ENCODE assay signal across 18 cellular contexts in genomic region chr3:71703796-71704195, GRCh38. TPM values are rescaled to one million over a fixed set of nuclear protein-coding genes. Genes with fewer than 3 reads are reported as not detected.
DNase-seq lines count a peak whose midpoint lies in the region; ATAC-seq, FAIRE-seq and TF ChIP-seq lines count a peak whose summit lies in the region.
"Had no signal": no experiment of that assay in that cellular context is flagged by ENCODE, and none has a peak within 500 bp of the region (broad histone marks: within the 10 kb centered on the region; RNA-seq: fewer than 3 reads in every experiment).

No MANE protein-coding gene starts in this region.

- H3K4me1 ChIP-seq in right lobe of liver, result no peaks in the 10 kb centered on the region
- H3K4me1 ChIP-seq: neural progenitor cell, SJSA1, testis had no signal

- H3K9me3 Mint-ChIP-seq in T-helper 1 cell treated with Interleukin-12 subunit alpha and Interleukin-12 subunit beta and Interleukin-4 antibody, amounts not matched to agents 30 μg/mL and 1 μg/mL, for 36 hours, result no peaks in the 10 kb centered on the region
- no peaks in the 10 kb centered on the region for H3K9me3 Mint-ChIP-seq in activated T-helper 1 cell treated with anti-CD3 and anti-CD28 coated beads, Interleukin-12 subunit alpha, Interleukin-12 subunit beta, Interleukin-2, Interleukin-4 antibody, amounts not matched to agents 30 ng/mL and 10 ng/mL and 1 ng/mL, durations not matched to agents 14 hours and 24 hours and 36 hours
- H3K9me3 Mint-ChIP-seq in natural killer cell treated with Interleukin-12 subunit alpha and Interleukin-12 subunit beta and Interleukin-15 and Interleukin-18, amount 100 ng/mL, for 72 hours, result no peaks in the 10 kb centered on the region
- H3K9me3 Mint-ChIP-seq in endothelial cell (ENCODE audit: unreplicated experiment), result no peaks in the 10 kb centered on the region
- H3K9me3 Mint-ChIP-seq: neural progenitor cell had no signal

- DNase-seq in T-helper 1 cell (no peak), NCI-H1436 treated with DMSO at 0.1 percent for 48 hours (lab: John Stamatoyannopoulos, UW) (peak; percentile 52), right lobe of liver (no peak), D721Med (ENCODE audit: insufficient read length, low spot score) (no peak), endothelial cell (ENCODE audit: low spot score) (no peak)
- DNase-seq in activated T-helper 1 cell treated with anti-CD3 and anti-CD28 coated beads, Interleukin-12 subunit alpha, Interleukin-12 subunit beta, Interleukin-2, Interleukin-4 antibody, amounts not matched to agents 30 ng/mL and 10 ng/mL and 1 ng/mL, durations not matched to agents 14 hours and 24 hours and 36 hours (ENCODE audit: low spot score), result no peak
- no peak for DNase-seq in natural killer cell treated with Interleukin-12 subunit alpha and Interleukin-12 subunit beta and Interleukin-15 and Interleukin-18, amount 100 ng/mL, for 72 hours (ENCODE audit: low spot score)
- DNase-seq: activated effector memory CD4-positive, alpha-beta T cell treated with Interleukin-2 at 50 U/mL for 16 hours; erythroblast; heart left ventricle; NK-92 treated with Interleukin-12 subunit alpha and Interleukin-12 subunit beta, amount 100 ng/mL, for 24 hours; testis had no signal

- no peak for FAIRE-seq in D721Med (lab: Jason Lieb, UNC)
- FAIRE-seq: A204.1, HTR-8/SVneo had no signal

- TF ChIP-seq CTCF in right lobe of liver (IDR thresholded peaks at IDR 0.05) (no peak), D721Med (IDR thresholded peaks at IDR 0.05; ENCODE audit: insufficient read depth, missing control alignments) (no peak), endothelial cell (IDR thresholded peaks at IDR 0.05; ENCODE audit: unreplicated experiment) (no peak)

- no peak overlapping the region for H3K4me3 ChIP-seq in right lobe of liver
- H3K4me3 ChIP-seq: heart left ventricle, neural progenitor cell, SJSA1, skin epidermis, testis had no signal

- TF ChIP-seq POLR2A in right lobe of liver (IDR thresholded peaks at IDR 0.05), result no peak

- H3K27me3 ChIP-seq in right lobe of liver, result no peaks in the 10 kb centered on the region
- H3K27me3 ChIP-seq: heart left ventricle, neural progenitor cell, SJSA1, testis had no signal

- H3K27ac ChIP-seq in right lobe of liver, result no peak overlapping the region
- H3K27ac ChIP-seq: neural progenitor cell, SJSA1, testis had no signal

- ATAC-seq in natural killer cell treated with Interleukin-12 subunit alpha and Interleukin-12 subunit beta and Interleukin-15 and Interleukin-18, amount 100 ng/mL, for 72 hours, result no peak
- no peak for ATAC-seq in right lobe of liver

- H3K4me1 Mint-ChIP-seq in T-helper 1 cell treated with Interleukin-12 subunit alpha and Interleukin-12 subunit beta and Interleukin-4 antibody, amounts not matched to agents 30 μg/mL and 1 μg/mL, for 36 hours (ENCODE audit: low read depth), result peaks cover 53% of the 10 kb centered on the region
- H3K4me1 Mint-ChIP-seq in activated T-helper 1 cell treated with anti-CD3 and anti-CD28 coated beads, Interleukin-12 subunit alpha, Interleukin-12 subunit beta, Interleukin-2, Interleukin-4 antibody, amounts not matched to agents 30 ng/mL and 10 ng/mL and 1 ng/mL, durations not matched to agents 14 hours and 24 hours and 36 hours (ENCODE audit: low read depth), result peaks cover 73% of the 10 kb centered on the region
- H3K4me1 Mint-ChIP-seq in natural killer cell treated with Interleukin-12 subunit alpha and Interleukin-12 subunit beta and Interleukin-15 and Interleukin-18, amount 100 ng/mL, for 72 hours (ENCODE audit: low read depth in 2 of 2), result peaks cover 62 to 64% of the 10 kb centered on the region in 2 donors
- peaks cover 2% of the 10 kb centered on the region for H3K4me1 Mint-ChIP-seq in endothelial cell (ENCODE audit: unreplicated experiment)

- WGBS in right lobe of liver (ENCODE audit: insufficient coverage, low coverage, low lambda C conversion rate, missing lambda C conversion rate), result 37% methylated on average over 2 of the region's 2 CpGs

- no peaks in the 10 kb centered on the region for H3K36me3 ChIP-seq in right lobe of liver
- H3K36me3 ChIP-seq: neural progenitor cell, SJSA1 had no signal

- H3K9me3 ChIP-seq in right lobe of liver, result no peaks in the 10 kb centered on the region
- H3K9me3 ChIP-seq: heart left ventricle, SJSA1, testis had no signal

- no peaks in the 10 kb centered on the region for H3K27me3 Mint-ChIP-seq in T-helper 1 cell treated with Interleukin-12 subunit alpha and Interleukin-12 subunit beta and Interleukin-4 antibody, amounts not matched to agents 30 μg/mL and 1 μg/mL, for 36 hours (ENCODE audit: low read depth)
- no peaks in the 10 kb centered on the region for H3K27me3 Mint-ChIP-seq in activated T-helper 1 cell treated with anti-CD3 and anti-CD28 coated beads, Interleukin-12 subunit alpha, Interleukin-12 subunit beta, Interleukin-2, Interleukin-4 antibody, amounts not matched to agents 30 ng/mL and 10 ng/mL and 1 ng/mL, durations not matched to agents 14 hours and 24 hours and 36 hours (ENCODE audit: insufficient read depth)
- no peaks in the 10 kb centered on the region for H3K27me3 Mint-ChIP-seq in natural killer cell treated with Interleukin-12 subunit alpha and Interleukin-12 subunit beta and Interleukin-15 and Interleukin-18, amount 100 ng/mL, for 72 hours
- no peaks in the 10 kb centered on the region for H3K27me3 Mint-ChIP-seq in endothelial cell (ENCODE audit: unreplicated experiment)

- H3K4me3 Mint-ChIP-seq in T-helper 1 cell treated with Interleukin-12 subunit alpha and Interleukin-12 subunit beta and Interleukin-4 antibody, amounts not matched to agents 30 μg/mL and 1 μg/mL, for 36 hours, result no peak overlapping the region
- peak overlapping the region; percentile 12 for H3K4me3 Mint-ChIP-seq in activated T-helper 1 cell treated with anti-CD3 and anti-CD28 coated beads, Interleukin-12 subunit alpha, Interleukin-12 subunit beta, Interleukin-2, Interleukin-4 antibody, amounts not matched to agents 30 ng/mL and 10 ng/mL and 1 ng/mL, durations not matched to agents 14 hours and 24 hours and 36 hours
- H3K4me3 Mint-ChIP-seq in natural killer cell treated with Interleukin-12 subunit alpha and Interleukin-12 subunit beta and Interleukin-15 and Interleukin-18, amount 100 ng/mL, for 72 hours, result peak overlapping the region; percentile 72
- H3K4me3 Mint-ChIP-seq in endothelial cell (ENCODE audit: unreplicated experiment), result no peak overlapping the region
- H3K4me3 Mint-ChIP-seq: neural progenitor cell had no signal

- intact Hi-C loops in activated T-helper 1 cell treated with anti-CD3 and anti-CD28 coated beads, Interleukin-12 subunit alpha, Interleukin-12 subunit beta, Interleukin-2, Interleukin-4 antibody, amounts not matched to agents 30 ng/mL and 10 ng/mL and 1 ng/mL, durations not matched to agents 14 hours and 24 hours and 36 hours (cut with micrococcal nuclease), result loop anchor here (2.0 kb wide), 1 partner anchor 19 kb away; no protein-coding TSS in a partner anchor
- intact Hi-C loops in right lobe of liver (cut with DNase I), result no loop called here

- H3K36me3 Mint-ChIP-seq in T-helper 1 cell treated with Interleukin-12 subunit alpha and Interleukin-12 subunit beta and Interleukin-4 antibody, amounts not matched to agents 30 μg/mL and 1 μg/mL, for 36 hours (ENCODE audit: low read depth), result peaks cover 47% of the 10 kb centered on the region
- peaks cover 46% of the 10 kb centered on the region for H3K36me3 Mint-ChIP-seq in activated T-helper 1 cell treated with anti-CD3 and anti-CD28 coated beads, Interleukin-12 subunit alpha, Interleukin-12 subunit beta, Interleukin-2, Interleukin-4 antibody, amounts not matched to agents 30 ng/mL and 10 ng/mL and 1 ng/mL, durations not matched to agents 14 hours and 24 hours and 36 hours (ENCODE audit: low read depth)
- H3K36me3 Mint-ChIP-seq in natural killer cell treated with Interleukin-12 subunit alpha and Interleukin-12 subunit beta and Interleukin-15 and Interleukin-18, amount 100 ng/mL, for 72 hours, result peaks cover 5% of the 10 kb centered on the region
- no peaks in the 10 kb centered on the region for H3K36me3 Mint-ChIP-seq in endothelial cell (ENCODE audit: low read depth, unreplicated experiment)
- H3K36me3 Mint-ChIP-seq: neural progenitor cell had no signal

- peak overlapping the region; percentile 83 for H3K27ac Mint-ChIP-seq in T-helper 1 cell treated with Interleukin-12 subunit alpha and Interleukin-12 subunit beta and Interleukin-4 antibody, amounts not matched to agents 30 μg/mL and 1 μg/mL, for 36 hours
- H3K27ac Mint-ChIP-seq in activated T-helper 1 cell treated with anti-CD3 and anti-CD28 coated beads, Interleukin-12 subunit alpha, Interleukin-12 subunit beta, Interleukin-2, Interleukin-4 antibody, amounts not matched to agents 30 ng/mL and 10 ng/mL and 1 ng/mL, durations not matched to agents 14 hours and 24 hours and 36 hours, result peak overlapping the region; percentile 78
- peak overlapping the region; percentile 89 to 92 for H3K27ac Mint-ChIP-seq in natural killer cell treated with Interleukin-12 subunit alpha and Interleukin-12 subunit beta and Interleukin-15 and Interleukin-18, amount 100 ng/mL, for 72 hours
- no peak overlapping the region for H3K27ac Mint-ChIP-seq in endothelial cell (ENCODE audit: unreplicated experiment)
- H3K27ac Mint-ChIP-seq: neural progenitor cell had no signal

RNA-seq across cellular contexts. Expression of gene EIF4E3, which starts 21.4 kb away (rescaled TPM):
- 20.6 and 21.8 TPM in 2 replicates for total RNA-seq in activated T-helper 1 cell treated with anti-CD3 and anti-CD28 coated beads, Interleukin-12 subunit alpha, Interleukin-12 subunit beta, Interleukin-2, Interleukin-4 antibody, amounts not matched to agents 30 ng/mL and 10 ng/mL and 1 ng/mL, durations not matched to agents 14 hours and 24 hours and 36 hours
- total RNA-seq in natural killer cell treated with Interleukin-12 subunit alpha and Interleukin-12 subunit beta and Interleukin-15 and Interleukin-18, amount 100 ng/mL, for 72 hours, result 10 to 100 TPM; 20.4 to 24.0 TPM
- 10 to 100 TPM in 2 of 6 experiments, 1 to 10 TPM in 4; 6.4 to 12.2 (median 8.2) TPM for total RNA-seq in right lobe of liver
- total RNA-seq in endothelial cell (ENCODE audit: unreplicated experiment), result 5.2 TPM

RNA-seq across cellular contexts. Expression of gene GPR27, which starts 49.9 kb away (rescaled TPM):
- 0.70 and 1.3 TPM in 2 replicates for total RNA-seq in activated T-helper 1 cell treated with anti-CD3 and anti-CD28 coated beads, Interleukin-12 subunit alpha, Interleukin-12 subunit beta, Interleukin-2, Interleukin-4 antibody, amounts not matched to agents 30 ng/mL and 10 ng/mL and 1 ng/mL, durations not matched to agents 14 hours and 24 hours and 36 hours
- 1 to 10 TPM in 1 of 2 donors, not detected in 1; 4.5 TPM for total RNA-seq in natural killer cell treated with Interleukin-12 subunit alpha and Interleukin-12 subunit beta and Interleukin-15 and Interleukin-18, amount 100 ng/mL, for 72 hours
- total RNA-seq in right lobe of liver (under 1 TPM in 5 of 6 experiments, not detected in 1; 0.09 to 0.37 (median 0.12) TPM), endothelial cell (ENCODE audit: unreplicated experiment) (0.80 TPM)
- total RNA-seq: SJSA1 had no signal

Comparison
In these comparisons a context has a peak if more than half of its experiments do, and no peak if none do; other contexts are left out.
1. H3K4me3 Mint-ChIP-seq: peak in activated T-helper 1 cell treated with anti-CD3 and anti-CD28 coated beads, Interleukin-12 subunit alpha, Interleukin-12 subunit beta, Interleukin-2, Interleukin-4 antibody, amounts not matched to agents 30 ng/mL and 10 ng/mL and 1 ng/mL, durations not matched to agents 14 hours and 24 hours and 36 hours (single experiment) and natural killer cell treated with Interleukin-12 subunit alpha and Interleukin-12 subunit beta and Interleukin-15 and Interleukin-18, amount 100 ng/mL, for 72 hours (single experiment); none in T-helper 1 cell treated with Interleukin-12 subunit alpha and Interleukin-12 subunit beta and Interleukin-4 antibody, amounts not matched to agents 30 μg/mL and 1 μg/mL, for 36 hours (single experiment) and endothelial cell (single experiment).